1 cellular context compared by ENCODE assay signal in the genomic region with DNA sequence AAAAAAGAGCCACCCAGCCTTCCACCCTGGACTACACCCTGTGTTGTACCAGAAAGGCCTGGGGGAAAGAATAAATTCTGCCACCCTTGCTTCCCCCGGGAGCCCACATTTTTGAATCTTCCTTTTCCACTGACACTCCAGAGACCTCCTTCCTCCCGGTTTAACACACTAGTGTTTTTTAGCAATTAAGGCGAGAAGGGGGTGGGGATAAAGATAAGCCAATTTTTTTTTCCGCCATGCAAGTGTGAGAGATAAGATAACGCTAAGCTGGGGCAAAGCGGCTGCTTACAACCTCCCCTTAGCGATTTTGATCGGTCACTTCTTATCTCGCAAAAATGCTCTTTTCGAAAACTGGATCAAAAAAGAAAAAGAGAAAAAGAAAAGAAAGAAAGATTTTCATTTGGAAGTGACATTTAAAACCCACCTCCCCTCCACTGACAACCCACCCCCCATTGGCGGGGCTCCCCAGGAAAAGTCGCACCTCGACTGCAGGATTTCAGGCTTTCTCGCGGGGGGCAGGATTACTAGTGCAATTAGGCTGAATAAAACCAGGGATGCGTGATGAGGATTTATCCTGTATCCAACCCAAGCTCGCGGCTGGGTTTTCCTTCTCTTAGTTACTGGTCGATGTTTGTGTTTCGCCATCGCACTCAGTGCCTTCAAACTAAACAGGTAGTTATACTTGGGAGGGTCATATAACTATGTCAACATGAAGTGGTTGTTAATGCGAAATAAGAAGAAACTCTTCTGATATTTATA.
TF ChIP-seq lines count a peak whose summit lies in the region.

No MANE protein-coding gene starts in this region.

TF ChIP-seq in K562, 482 proteins besides CTCF, POLR2A, EP300 and RAD21 (continued from another document):
- TF ChIP-seq, protein P1, sequence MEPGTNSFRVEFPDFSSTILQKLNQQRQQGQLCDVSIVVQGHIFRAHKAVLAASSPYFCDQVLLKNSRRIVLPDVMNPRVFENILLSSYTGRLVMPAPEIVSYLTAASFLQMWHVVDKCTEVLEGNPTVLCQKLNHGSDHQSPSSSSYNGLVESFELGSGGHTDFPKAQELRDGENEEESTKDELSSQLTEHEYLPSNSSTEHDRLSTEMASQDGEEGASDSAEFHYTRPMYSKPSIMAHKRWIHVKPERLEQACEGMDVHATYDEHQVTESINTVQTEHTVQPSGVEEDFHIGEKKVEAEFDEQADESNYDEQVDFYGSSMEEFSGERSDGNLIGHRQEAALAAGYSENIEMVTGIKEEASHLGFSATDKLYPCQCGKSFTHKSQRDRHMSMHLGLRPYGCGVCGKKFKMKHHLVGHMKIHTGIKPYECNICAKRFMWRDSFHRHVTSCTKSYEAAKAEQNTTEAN (CRISPR knock-in tag; IDR thresholded peaks at IDR 0.05): no peak
- peak; percentile 73 for TF ChIP-seq SOX6 (IDR thresholded peaks at IDR 0.05)
- TF ChIP-seq FOXJ2 (tag; IDR thresholded peaks at IDR 0.05): 0 out of 2 replicates have a peak, but pooled peaks have one; percentile 9
- no peak for TF ChIP-seq KLF1 (tag; IDR thresholded peaks at IDR 0.05)
- TF ChIP-seq HDGF (IDR thresholded peaks at IDR 0.05): no peak
- TF ChIP-seq MTA1 (IDR thresholded peaks at IDR 0.05; ENCODE audit: borderline replicate concordance): peak; percentile 87; the same call in 1 of the 2 replicates
- no peak for TF ChIP-seq CEBPB (tag; IDR thresholded peaks at IDR 0.05)
- no peak for TF ChIP-seq MAFF (IDR thresholded peaks at IDR 0.05; ENCODE audit: low read length)
- TF ChIP-seq, protein P2, sequence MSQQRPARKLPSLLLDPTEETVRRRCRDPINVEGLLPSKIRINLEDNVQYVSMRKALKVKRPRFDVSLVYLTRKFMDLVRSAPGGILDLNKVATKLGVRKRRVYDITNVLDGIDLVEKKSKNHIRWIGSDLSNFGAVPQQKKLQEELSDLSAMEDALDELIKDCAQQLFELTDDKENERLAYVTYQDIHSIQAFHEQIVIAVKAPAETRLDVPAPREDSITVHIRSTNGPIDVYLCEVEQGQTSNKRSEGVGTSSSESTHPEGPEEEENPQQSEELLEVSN (IDR thresholded peaks at IDR 0.05; ENCODE audit: borderline replicate concordance in 1 of 2, extremely low read depth in 1 of 2, insufficient read depth in 1 of 2, insufficient read length in 1 of 2, low read depth in 1 of 2, low read length in 1 of 2, poor library complexity in 1 of 2, severe bottlenecking in 1 of 2): no peak
- peak; percentile 90 for TF ChIP-seq GATAD2B (IDR thresholded peaks at IDR 0.05; ENCODE audit: borderline replicate concordance)
- no peak for TF ChIP-seq HCFC1 (IDR thresholded peaks at IDR 0.05; ENCODE audit: low read depth, low read length)
- TF ChIP-seq ZFP1 (CRISPR knock-in tag; IDR thresholded peaks at IDR 0.05): no peak
- TF ChIP-seq, protein P3, sequence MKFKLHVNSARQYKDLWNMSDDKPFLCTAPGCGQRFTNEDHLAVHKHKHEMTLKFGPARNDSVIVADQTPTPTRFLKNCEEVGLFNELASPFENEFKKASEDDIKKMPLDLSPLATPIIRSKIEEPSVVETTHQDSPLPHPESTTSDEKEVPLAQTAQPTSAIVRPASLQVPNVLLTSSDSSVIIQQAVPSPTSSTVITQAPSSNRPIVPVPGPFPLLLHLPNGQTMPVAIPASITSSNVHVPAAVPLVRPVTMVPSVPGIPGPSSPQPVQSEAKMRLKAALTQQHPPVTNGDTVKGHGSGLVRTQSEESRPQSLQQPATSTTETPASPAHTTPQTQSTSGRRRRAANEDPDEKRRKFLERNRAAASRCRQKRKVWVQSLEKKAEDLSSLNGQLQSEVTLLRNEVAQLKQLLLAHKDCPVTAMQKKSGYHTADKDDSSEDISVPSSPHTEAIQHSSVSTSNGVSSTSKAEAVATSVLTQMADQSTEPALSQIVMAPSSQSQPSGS (CRISPR knock-in tag; IDR thresholded peaks at IDR 0.05): no peak
- TF ChIP-seq CBX1 (IDR thresholded peaks at IDR 0.05; ENCODE audit: low read depth): no peak
- no peak for TF ChIP-seq KDM4B (IDR thresholded peaks at IDR 0.05; ENCODE audit: borderline replicate concordance in 2 of 2, low read depth in 1 of 2)
- no peak for TF ChIP-seq ZNF584 (CRISPR knock-in tag; IDR thresholded peaks at IDR 0.05; ENCODE audit: low read depth)
- TF ChIP-seq CREBBP (IDR thresholded peaks at IDR 0.05; ENCODE audit: low read depth, low read length): no peak
- no peak for TF ChIP-seq ETV6 (IDR thresholded peaks at IDR 0.05; ENCODE audit: borderline replicate concordance in 1 of 2, low read depth in 2 of 2, low read length in 1 of 2)
- TF ChIP-seq ETV6 (CRISPR knock-in tag; IDR thresholded peaks at IDR 0.05; ENCODE audit: borderline replicate concordance): no peak
- peak; percentile 50; the same call in 1 of the 2 replicates for TF ChIP-seq TCF7 (IDR thresholded peaks at IDR 0.05; ENCODE audit: borderline replicate concordance)
- no peak for TF ChIP-seq RBBP5 (IDR thresholded peaks at IDR 0.05; ENCODE audit: borderline replicate concordance, insufficient read depth, low read length, poor library complexity, severe bottlenecking)
- no peak for TF ChIP-seq ZNF124 (CRISPR knock-in tag; IDR thresholded peaks at IDR 0.05)
- TF ChIP-seq, protein P4, sequence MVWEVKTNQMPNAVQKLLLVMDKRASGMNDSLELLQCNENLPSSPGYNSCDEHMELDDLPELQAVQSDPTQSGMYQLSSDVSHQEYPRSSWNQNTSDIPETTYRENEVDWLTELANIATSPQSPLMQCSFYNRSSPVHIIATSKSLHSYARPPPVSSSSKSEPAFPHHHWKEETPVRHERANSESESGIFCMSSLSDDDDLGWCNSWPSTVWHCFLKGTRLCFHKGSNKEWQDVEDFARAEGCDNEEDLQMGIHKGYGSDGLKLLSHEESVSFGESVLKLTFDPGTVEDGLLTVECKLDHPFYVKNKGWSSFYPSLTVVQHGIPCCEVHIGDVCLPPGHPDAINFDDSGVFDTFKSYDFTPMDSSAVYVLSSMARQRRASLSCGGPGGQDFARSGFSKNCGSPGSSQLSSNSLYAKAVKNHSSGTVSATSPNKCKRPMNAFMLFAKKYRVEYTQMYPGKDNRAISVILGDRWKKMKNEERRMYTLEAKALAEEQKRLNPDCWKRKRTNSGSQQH (CRISPR knock-in tag; IDR thresholded peaks at IDR 0.05): no peak
- no peak for TF ChIP-seq ZNF445 (CRISPR knock-in tag; IDR thresholded peaks at IDR 0.05; ENCODE audit: low read depth)
- no peak for TF ChIP-seq ZSCAN29 (IDR thresholded peaks at IDR 0.05)
- TF ChIP-seq, protein P5, sequence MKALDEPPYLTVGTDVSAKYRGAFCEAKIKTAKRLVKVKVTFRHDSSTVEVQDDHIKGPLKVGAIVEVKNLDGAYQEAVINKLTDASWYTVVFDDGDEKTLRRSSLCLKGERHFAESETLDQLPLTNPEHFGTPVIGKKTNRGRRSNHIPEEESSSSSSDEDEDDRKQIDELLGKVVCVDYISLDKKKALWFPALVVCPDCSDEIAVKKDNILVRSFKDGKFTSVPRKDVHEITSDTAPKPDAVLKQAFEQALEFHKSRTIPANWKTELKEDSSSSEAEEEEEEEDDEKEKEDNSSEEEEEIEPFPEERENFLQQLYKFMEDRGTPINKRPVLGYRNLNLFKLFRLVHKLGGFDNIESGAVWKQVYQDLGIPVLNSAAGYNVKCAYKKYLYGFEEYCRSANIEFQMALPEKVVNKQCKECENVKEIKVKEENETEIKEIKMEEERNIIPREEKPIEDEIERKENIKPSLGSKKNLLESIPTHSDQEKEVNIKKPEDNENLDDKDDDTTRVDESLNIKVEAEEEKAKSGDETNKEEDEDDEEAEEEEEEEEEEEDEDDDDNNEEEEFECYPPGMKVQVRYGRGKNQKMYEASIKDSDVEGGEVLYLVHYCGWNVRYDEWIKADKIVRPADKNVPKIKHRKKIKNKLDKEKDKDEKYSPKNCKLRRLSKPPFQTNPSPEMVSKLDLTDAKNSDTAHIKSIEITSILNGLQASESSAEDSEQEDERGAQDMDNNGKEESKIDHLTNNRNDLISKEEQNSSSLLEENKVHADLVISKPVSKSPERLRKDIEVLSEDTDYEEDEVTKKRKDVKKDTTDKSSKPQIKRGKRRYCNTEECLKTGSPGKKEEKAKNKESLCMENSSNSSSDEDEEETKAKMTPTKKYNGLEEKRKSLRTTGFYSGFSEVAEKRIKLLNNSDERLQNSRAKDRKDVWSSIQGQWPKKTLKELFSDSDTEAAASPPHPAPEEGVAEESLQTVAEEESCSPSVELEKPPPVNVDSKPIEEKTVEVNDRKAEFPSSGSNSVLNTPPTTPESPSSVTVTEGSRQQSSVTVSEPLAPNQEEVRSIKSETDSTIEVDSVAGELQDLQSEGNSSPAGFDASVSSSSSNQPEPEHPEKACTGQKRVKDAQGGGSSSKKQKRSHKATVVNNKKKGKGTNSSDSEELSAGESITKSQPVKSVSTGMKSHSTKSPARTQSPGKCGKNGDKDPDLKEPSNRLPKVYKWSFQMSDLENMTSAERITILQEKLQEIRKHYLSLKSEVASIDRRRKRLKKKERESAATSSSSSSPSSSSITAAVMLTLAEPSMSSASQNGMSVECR (CRISPR knock-in tag; IDR thresholded peaks at IDR 0.05): no peak
- TF ChIP-seq, protein P6, sequence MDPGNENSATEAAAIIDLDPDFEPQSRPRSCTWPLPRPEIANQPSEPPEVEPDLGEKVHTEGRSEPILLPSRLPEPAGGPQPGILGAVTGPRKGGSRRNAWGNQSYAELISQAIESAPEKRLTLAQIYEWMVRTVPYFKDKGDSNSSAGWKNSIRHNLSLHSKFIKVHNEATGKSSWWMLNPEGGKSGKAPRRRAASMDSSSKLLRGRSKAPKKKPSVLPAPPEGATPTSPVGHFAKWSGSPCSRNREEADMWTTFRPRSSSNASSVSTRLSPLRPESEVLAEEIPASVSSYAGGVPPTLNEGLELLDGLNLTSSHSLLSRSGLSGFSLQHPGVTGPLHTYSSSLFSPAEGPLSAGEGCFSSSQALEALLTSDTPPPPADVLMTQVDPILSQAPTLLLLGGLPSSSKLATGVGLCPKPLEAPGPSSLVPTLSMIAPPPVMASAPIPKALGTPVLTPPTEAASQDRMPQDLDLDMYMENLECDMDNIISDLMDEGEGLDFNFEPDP (CRISPR knock-in tag; IDR thresholded peaks at IDR 0.05): no peak
- no peak for TF ChIP-seq FIP1L1 (IDR thresholded peaks at IDR 0.05; ENCODE audit: low read depth, low read length, poor library complexity, severe bottlenecking)
- TF ChIP-seq ZKSCAN8 (CRISPR knock-in tag; IDR thresholded peaks at IDR 0.05): no peak
- TF ChIP-seq, protein P7, sequence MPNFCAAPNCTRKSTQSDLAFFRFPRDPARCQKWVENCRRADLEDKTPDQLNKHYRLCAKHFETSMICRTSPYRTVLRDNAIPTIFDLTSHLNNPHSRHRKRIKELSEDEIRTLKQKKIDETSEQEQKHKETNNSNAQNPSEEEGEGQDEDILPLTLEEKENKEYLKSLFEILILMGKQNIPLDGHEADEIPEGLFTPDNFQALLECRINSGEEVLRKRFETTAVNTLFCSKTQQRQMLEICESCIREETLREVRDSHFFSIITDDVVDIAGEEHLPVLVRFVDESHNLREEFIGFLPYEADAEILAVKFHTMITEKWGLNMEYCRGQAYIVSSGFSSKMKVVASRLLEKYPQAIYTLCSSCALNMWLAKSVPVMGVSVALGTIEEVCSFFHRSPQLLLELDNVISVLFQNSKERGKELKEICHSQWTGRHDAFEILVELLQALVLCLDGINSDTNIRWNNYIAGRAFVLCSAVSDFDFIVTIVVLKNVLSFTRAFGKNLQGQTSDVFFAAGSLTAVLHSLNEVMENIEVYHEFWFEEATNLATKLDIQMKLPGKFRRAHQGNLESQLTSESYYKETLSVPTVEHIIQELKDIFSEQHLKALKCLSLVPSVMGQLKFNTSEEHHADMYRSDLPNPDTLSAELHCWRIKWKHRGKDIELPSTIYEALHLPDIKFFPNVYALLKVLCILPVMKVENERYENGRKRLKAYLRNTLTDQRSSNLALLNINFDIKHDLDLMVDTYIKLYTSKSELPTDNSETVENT (CRISPR knock-in tag; IDR thresholded peaks at IDR 0.05): no peak
- TF ChIP-seq, protein P8, sequence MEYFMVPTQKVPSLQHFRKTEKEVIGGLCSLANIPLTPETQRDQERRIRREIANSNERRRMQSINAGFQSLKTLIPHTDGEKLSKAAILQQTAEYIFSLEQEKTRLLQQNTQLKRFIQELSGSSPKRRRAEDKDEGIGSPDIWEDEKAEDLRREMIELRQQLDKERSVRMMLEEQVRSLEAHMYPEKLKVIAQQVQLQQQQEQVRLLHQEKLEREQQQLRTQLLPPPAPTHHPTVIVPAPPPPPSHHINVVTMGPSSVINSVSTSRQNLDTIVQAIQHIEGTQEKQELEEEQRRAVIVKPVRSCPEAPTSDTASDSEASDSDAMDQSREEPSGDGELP (CRISPR knock-in tag; IDR thresholded peaks at IDR 0.05; ENCODE audit: borderline replicate concordance): no peak
- TF ChIP-seq, protein P9, sequence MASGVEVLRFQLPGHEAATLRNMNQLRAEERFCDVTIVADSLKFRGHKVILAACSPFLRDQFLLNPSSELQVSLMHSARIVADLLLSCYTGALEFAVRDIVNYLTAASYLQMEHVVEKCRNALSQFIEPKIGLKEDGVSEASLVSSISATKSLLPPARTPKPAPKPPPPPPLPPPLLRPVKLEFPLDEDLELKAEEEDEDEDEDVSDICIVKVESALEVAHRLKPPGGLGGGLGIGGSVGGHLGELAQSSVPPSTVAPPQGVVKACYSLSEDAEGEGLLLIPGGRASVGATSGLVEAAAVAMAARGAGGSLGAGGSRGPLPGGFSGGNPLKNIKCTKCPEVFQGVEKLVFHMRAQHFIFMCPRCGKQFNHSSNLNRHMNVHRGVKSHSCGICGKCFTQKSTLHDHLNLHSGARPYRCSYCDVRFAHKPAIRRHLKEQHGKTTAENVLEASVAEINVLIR (CRISPR knock-in tag; IDR thresholded peaks at IDR 0.05): no peak
- TF ChIP-seq, protein P10, sequence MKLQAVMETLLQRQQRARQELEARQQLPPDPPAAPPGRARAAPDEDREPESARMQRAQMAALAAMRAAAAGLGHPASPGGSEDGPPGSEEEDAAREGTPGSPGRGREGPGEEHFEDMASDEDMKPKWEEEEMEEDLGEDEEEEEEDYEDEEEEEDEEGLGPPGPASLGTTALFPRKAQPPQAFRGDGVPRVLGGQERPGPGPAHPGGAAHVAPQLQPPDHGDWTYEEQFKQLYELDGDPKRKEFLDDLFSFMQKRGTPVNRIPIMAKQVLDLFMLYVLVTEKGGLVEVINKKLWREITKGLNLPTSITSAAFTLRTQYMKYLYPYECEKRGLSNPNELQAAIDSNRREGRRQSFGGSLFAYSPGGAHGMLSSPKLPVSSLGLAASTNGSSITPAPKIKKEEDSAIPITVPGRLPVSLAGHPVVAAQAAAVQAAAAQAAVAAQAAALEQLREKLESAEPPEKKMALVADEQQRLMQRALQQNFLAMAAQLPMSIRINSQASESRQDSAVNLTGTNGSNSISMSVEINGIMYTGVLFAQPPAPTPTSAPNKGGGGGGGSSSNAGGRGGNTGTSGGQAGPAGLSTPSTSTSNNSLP (IDR thresholded peaks at IDR 0.05; ENCODE audit: borderline replicate concordance, low read depth, low read length): peak; percentile 40; the same call in 1 of the 2 replicates
- TF ChIP-seq, protein P11, sequence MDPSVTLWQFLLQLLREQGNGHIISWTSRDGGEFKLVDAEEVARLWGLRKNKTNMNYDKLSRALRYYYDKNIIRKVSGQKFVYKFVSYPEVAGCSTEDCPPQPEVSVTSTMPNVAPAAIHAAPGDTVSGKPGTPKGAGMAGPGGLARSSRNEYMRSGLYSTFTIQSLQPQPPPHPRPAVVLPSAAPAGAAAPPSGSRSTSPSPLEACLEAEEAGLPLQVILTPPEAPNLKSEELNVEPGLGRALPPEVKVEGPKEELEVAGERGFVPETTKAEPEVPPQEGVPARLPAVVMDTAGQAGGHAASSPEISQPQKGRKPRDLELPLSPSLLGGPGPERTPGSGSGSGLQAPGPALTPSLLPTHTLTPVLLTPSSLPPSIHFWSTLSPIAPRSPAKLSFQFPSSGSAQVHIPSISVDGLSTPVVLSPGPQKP (CRISPR knock-in tag; IDR thresholded peaks at IDR 0.05): no peak
